Comparison of ENCODE assay signal across 8 cellular contexts in the genomic region with DNA sequence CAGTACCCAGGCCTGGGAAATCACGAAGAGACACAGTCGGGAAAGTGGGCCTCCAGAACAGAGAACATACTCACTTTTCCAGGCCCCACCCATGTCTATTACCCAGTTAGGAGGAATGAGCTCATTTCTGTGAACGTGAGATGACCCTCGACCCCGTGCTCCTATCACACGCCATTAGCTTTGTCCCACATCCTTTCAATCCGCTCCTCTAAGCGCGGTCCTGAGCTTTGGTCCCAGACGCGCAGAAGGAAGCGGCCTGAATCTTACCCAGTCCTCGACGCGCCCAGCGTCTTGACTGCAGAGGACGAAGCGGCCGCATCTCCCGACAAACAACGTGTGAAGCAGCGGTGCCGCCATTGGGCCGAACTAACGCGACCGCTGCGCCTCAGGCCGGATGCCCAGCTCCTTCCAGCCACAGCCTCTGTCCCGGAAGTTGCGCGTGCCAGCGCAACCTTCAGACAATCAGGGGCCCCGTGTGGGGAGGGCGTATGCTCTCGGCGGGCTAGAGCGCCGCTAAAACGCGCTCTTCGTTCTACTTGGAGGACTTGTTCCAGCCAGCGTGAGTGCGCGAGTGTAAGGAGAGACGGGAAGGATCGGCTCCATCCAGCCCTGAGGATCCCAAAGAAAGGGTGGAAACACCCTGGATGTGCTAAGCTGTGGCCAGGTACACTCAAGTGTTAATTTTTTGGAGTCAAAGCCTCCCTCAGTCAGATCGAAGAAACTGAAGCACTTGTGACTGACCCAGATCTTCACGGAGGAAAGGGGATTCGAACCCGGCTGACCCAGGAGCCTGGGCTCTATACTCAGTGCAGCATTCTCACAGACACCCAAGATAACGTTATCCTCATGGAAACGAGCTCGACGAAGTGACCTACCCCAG. TPM values are rescaled to one million over a fixed set of nuclear protein-coding genes. Genes with fewer than 3 reads are reported as not detected.
A peak's percentile ranks its signal among the peaks of the same experiment; 100 is the strongest.
DNase-seq lines count a peak whose midpoint lies in the region; ATAC-seq and TF ChIP-seq lines count a peak whose summit lies in the region.
"Not testable (repeated sequence)": the region's sequence is repeated elsewhere in the genome, so short reads cannot be mapped to it uniquely, and the experiment has no call there.

No MANE protein-coding gene starts in this region.

- H3K27me3 Mint-ChIP-seq in activated CD4-positive, alpha-beta memory T cell treated with anti-CD3 and anti-CD28 coated beads, Interleukin-2, amount 10 ng/mL, durations not matched to agents 7 days and 5 days: not testable (repeated sequence)

- not testable (repeated sequence) for H3K27me3 ChIP-seq in BLaER1 treated with 17β-estradiol and CSF1 and Interleukin-3, amounts not matched to agents 10 nM and 100 nM; ectodermal cell (ENCODE audit: control insufficient read depth, insufficient read depth, low read length, poor library complexity, severe bottlenecking); lower lobe of right lung (ENCODE audit: low read depth)

- H3K4me3 Mint-ChIP-seq in activated CD4-positive, alpha-beta memory T cell treated with anti-CD3 and anti-CD28 coated beads, Interleukin-2, amount 10 ng/mL, durations not matched to agents 7 days and 5 days: peak overlapping the region; percentile 84

- not testable (repeated sequence) for H3K9me3 ChIP-seq in BLaER1 treated with 17β-estradiol and CSF1 and Interleukin-3, amounts not matched to agents 10 nM and 100 nM (replicated peaks in 1 of 11); ectodermal cell (ENCODE audit: control insufficient read depth, low read length); lower lobe of right lung

- peaks cover 0 to 15% (median 6%) of the 10 kb centered on the region in 11 experiments; a peak in 13 of 22 replicates for H3K36me3 ChIP-seq in BLaER1 treated with 17β-estradiol and CSF1 and Interleukin-3, amounts not matched to agents 10 nM and 100 nM
- not testable (repeated sequence) for H3K36me3 ChIP-seq in ectodermal cell (ENCODE audit: control insufficient read depth, insufficient read depth, low read length); lower lobe of right lung

- peaks cover 19% of the 10 kb centered on the region for H3K36me3 Mint-ChIP-seq in activated CD4-positive, alpha-beta memory T cell treated with anti-CD3 and anti-CD28 coated beads, Interleukin-2, amount 10 ng/mL, durations not matched to agents 7 days and 5 days (ENCODE audit: low read depth)

- peak; percentile 61 for DNase-seq in NCI-H526 treated with DMSO at 0.1 percent for 48 hours (lab: John Stamatoyannopoulos, UW)
- peak; percentile 72 for DNase-seq in activated CD4-positive, alpha-beta memory T cell treated with anti-CD3 and anti-CD28 coated beads, Interleukin-2, amount 10 ng/mL, durations not matched to agents 7 days and 5 days
- DNase-seq in lower lobe of right lung: peak; percentile 80
- peak; percentile 44 for DNase-seq in stimulated activated CD4-positive, alpha-beta T cell treated with anti-CD3 and anti-CD28 coated beads, Interleukin-2, amount 100 ng/mL, for 4 hours (ENCODE audit: low read depth)

- peak overlapping the region; percentile 76 to 88 (median 85) for H3K9ac ChIP-seq in BLaER1 treated with 17β-estradiol and CSF1 and Interleukin-3, amounts not matched to agents 10 nM and 100 nM

- not testable (repeated sequence) for H4K20me1 ChIP-seq in BLaER1 treated with 17β-estradiol and CSF1 and Interleukin-3, amounts not matched to agents 10 nM and 100 nM

- TF ChIP-seq CTCF in lower lobe of right lung (IDR thresholded peaks at IDR 0.05): not testable (repeated sequence)

- H3K4me3 ChIP-seq in BLaER1 treated with 17β-estradiol and CSF1 and Interleukin-3, amounts not matched to agents 10 nM and 100 nM: peak overlapping the region; percentile 50 to 72 (median 66)
- H3K4me3 ChIP-seq in ectodermal cell (ENCODE audit: insufficient read depth, low read depth, low read length): peak overlapping the region; percentile 62
- peak overlapping the region; percentile 60 for H3K4me3 ChIP-seq in lower lobe of right lung

- peak; percentile 96 for ATAC-seq in GM19351 (IDR thresholded peaks at IDR 0.05; ENCODE audit: unreplicated experiment)
- peak; percentile 88 for ATAC-seq in HG03520 (IDR thresholded peaks at IDR 0.05; ENCODE audit: unreplicated experiment)
- ATAC-seq in lower lobe of right lung: peak; percentile 97 to 99

- POLR2A ChIA-PET in activated CD4-positive, alpha-beta memory T cell treated with anti-CD3 and anti-CD28 coated beads, Interleukin-2, amount 10 ng/mL, durations not matched to agents 7 days and 5 days (lab: Charles Lee): interaction anchor here (1.4 to 2.1 kb wide), 4 partner anchors 123 to 369 kb away, joined by 3 to 15 read pairs (median 4); a partner anchor contains a TSS

- peak overlapping the region; percentile 77 to 91 (median 86) for H3K27ac ChIP-seq in BLaER1 treated with 17β-estradiol and CSF1 and Interleukin-3, amounts not matched to agents 10 nM and 100 nM
- peak overlapping the region; percentile 50 for H3K27ac ChIP-seq in ectodermal cell (ENCODE audit: insufficient read depth, low read depth, low read length, poor library complexity, severe bottlenecking)
- H3K27ac ChIP-seq in lower lobe of right lung: peak overlapping the region; percentile 79

- not testable (repeated sequence) for H3K9me3 Mint-ChIP-seq in activated CD4-positive, alpha-beta memory T cell treated with anti-CD3 and anti-CD28 coated beads, Interleukin-2, amount 10 ng/mL, durations not matched to agents 7 days and 5 days

- peaks cover 21% of the 10 kb centered on the region for H3K4me1 Mint-ChIP-seq in activated CD4-positive, alpha-beta memory T cell treated with anti-CD3 and anti-CD28 coated beads, Interleukin-2, amount 10 ng/mL, durations not matched to agents 7 days and 5 days

- intact Hi-C loops in lower lobe of right lung (cut with DNase I): not testable (repeated sequence)

- peaks cover 0 to 18% (median 8%) of the 10 kb centered on the region in 10 experiments; a peak in 10 of 20 replicates for H3K4me1 ChIP-seq in BLaER1 treated with 17β-estradiol and CSF1 and Interleukin-3, amounts not matched to agents 10 nM and 100 nM
- H3K4me1 ChIP-seq in ectodermal cell (ENCODE audit: control insufficient read depth, insufficient read depth, low read length): not testable (repeated sequence)
- peaks cover 10% of the 10 kb centered on the region for H3K4me1 ChIP-seq in lower lobe of right lung

- CTCF ChIA-PET in activated CD4-positive, alpha-beta memory T cell treated with anti-CD3 and anti-CD28 coated beads, Interleukin-2, amount 10 ng/mL, durations not matched to agents 7 days and 5 days (lab: Charles Lee): interaction anchor here (0.6 to 2.0 kb wide), 5 partner anchors 93 to 279 kb away, joined by 3 to 9 read pairs (median 3); a partner anchor contains a TSS

- H3K27ac Mint-ChIP-seq in activated CD4-positive, alpha-beta memory T cell treated with anti-CD3 and anti-CD28 coated beads, Interleukin-2, amount 10 ng/mL, durations not matched to agents 7 days and 5 days: peak overlapping the region; percentile 88

- WGBS in ectodermal cell, 2 experiments: 6 to 7% methylated on average over 55 of the region's 55 CpGs

- H3K4me2 ChIP-seq in BLaER1 treated with 17β-estradiol and CSF1 and Interleukin-3, amounts not matched to agents 10 nM and 100 nM: peak overlapping the region; percentile 61 to 91 (median 85)

RNA-seq across cellular contexts. Expression of a gene that starts 37.3 kb away (rescaled TPM):
- 100 to 1,000 TPM in 1 of 2 experiments, 10 to 100 TPM in 1; 96.4 to 108 TPM for total RNA-seq in activated CD4-positive, alpha-beta memory T cell treated with anti-CD3 and anti-CD28 coated beads, Interleukin-2, amount 10 ng/mL, durations not matched to agents 7 days and 5 days
- polyA plus RNA-seq in ectodermal cell (2013, experiment 1 of 4): 47.3 TPM
- 48.5 TPM for polyA plus RNA-seq in ectodermal cell (2013, experiment 2 of 4)
- polyA plus RNA-seq in ectodermal cell (2013, experiment 3 of 4): 24.9 TPM
- polyA plus RNA-seq in ectodermal cell (2013, experiment 4 of 4): 39.0 TPM
- total RNA-seq in lower lobe of right lung: 129 TPM

Comparison
In these comparisons a context has a peak if more than half of its experiments do, and no peak if none do; other contexts are left out.
1. Peak in every context shown above with its lines: DNase-seq, ATAC-seq, H3K4me3 ChIP-seq and H3K27ac ChIP-seq.